Comparison of ENCODE assay signal across 8 cellular contexts in genomic region chr13:108915634-108916497, GRCh38.
A peak's percentile ranks its signal among the peaks of the same experiment; 100 is the strongest.
DNase-seq lines count a peak whose midpoint lies in the region; ATAC-seq, FAIRE-seq and TF ChIP-seq lines count a peak whose summit lies in the region.

No MANE protein-coding gene starts in this region.

- H4K20me1 ChIP-seq in H1 (replicated peaks in 1 of 2; ENCODE audit: control insufficient read depth in 1 of 2, insufficient read depth in 2 of 2, low read length in 2 of 2), result no peaks in the 10 kb centered on the region

- no peak overlapping the region for H2BK20ac ChIP-seq in H1 (ENCODE audit: low read length)

- DNase-seq in NCI-H2029 (lab: John Stamatoyannopoulos, UW), result peak; percentile 92
- DNase-seq in activated CD4-positive, alpha-beta T cell treated with anti-CD3 and anti-CD28 coated beads, Interleukin-2, amount 50 U/mL, for 48 hours, result peak; percentile 85 to 89
- peak in 1 of 2 experiments; percentile 25 for DNase-seq in H1 (ENCODE audit: low read depth in 1 of 2, low spot score in 2 of 2)
- DNase-seq in mesothelial cell of epicardium (ENCODE audit: low spot score in 2 of 2, unreplicated experiment in 2 of 2), result peak in 1 of 2 experiments; percentile 52
- DNase-seq in stimulated activated CD8-positive, alpha-beta memory T cell treated with anti-CD3 and anti-CD28 coated beads, Interleukin-2, amount 100 ng/mL, for 48 hours (ENCODE audit: low read depth in 2 of 2), result peak; percentile 53 to 75
- DNase-seq in NCI-H1105 (lab: John Stamatoyannopoulos, UW), result no peak

- 0 out of 2 replicates have a peak overlapping the region, but pooled peaks have one; percentile 55 for H2AFZ ChIP-seq in H1 (ENCODE audit: low read length)

- no peak for TF ChIP-seq EP300 in H1 (IDR thresholded peaks at IDR 0.05; ENCODE audit: borderline replicate concordance in 1 of 2, low read depth in 2 of 2, low read length in 2 of 2)

- no peak overlapping the region for H3K18ac ChIP-seq in H1 (ENCODE audit: extremely low read depth, low read length)

- no peak overlapping the region for H2BK5ac ChIP-seq in H1 (ENCODE audit: low read depth, low read length)

- H3K23me2 ChIP-seq in H1 (ENCODE audit: low read depth, low read length), result no peaks in the 10 kb centered on the region

- no peak overlapping the region for H3K14ac ChIP-seq in H1 (ENCODE audit: insufficient read length)

- H3K4ac ChIP-seq in H1 (replicated peaks; ENCODE audit: insufficient read length, low read depth, low read length), result no peak overlapping the region

- no peak for TF ChIP-seq CTCF in H1 (IDR thresholded peaks at IDR 0.05; ENCODE audit: control extremely low read depth in 1 of 3, insufficient read depth in 1 of 3, low read depth in 1 of 3, low read length in 3 of 3)
- TF ChIP-seq CTCF in mesothelial cell of epicardium (IDR thresholded peaks at IDR 0.05; ENCODE audit: unreplicated experiment), result no peak

- H3K56ac ChIP-seq in H1 (replicated peaks; ENCODE audit: insufficient read length, low read depth, low read length), result no peak overlapping the region

- peaks cover 46% of the 10 kb centered on the region for H3K4me1 Mint-ChIP-seq in mesothelial cell of epicardium

- H2BK120ac ChIP-seq in H1 (replicated peaks; ENCODE audit: low read depth, low read length), result no peak overlapping the region

- no peak overlapping the region for H3K4me2 ChIP-seq in H1 (ENCODE audit: insufficient read depth in 1 of 2, low read depth in 2 of 2, low read length in 2 of 2)

- no peaks in the 10 kb centered on the region for H3K27me3 Mint-ChIP-seq in mesothelial cell of epicardium (ENCODE audit: low read depth)

- TF ChIP-seq POLR2A in H1 (IDR thresholded peaks at IDR 0.05; ENCODE audit: control extremely low read depth in 1 of 2, low read depth in 2 of 2, low read length in 2 of 2), result no peak

- no peak overlapping the region for H2BK12ac ChIP-seq in H1 (ENCODE audit: low read depth, low read length)

- POLR2A ChIA-PET in H1 (lab: Charles Lee; ENCODE audit: partially characterized antibody), result no interaction called here

- H3K23ac ChIP-seq in H1 (ENCODE audit: insufficient read length), result no peak overlapping the region

- H3K9me3 Mint-ChIP-seq in mesothelial cell of epicardium, result no peaks in the 10 kb centered on the region

- no peak overlapping the region for H4K8ac ChIP-seq in H1 (ENCODE audit: extremely low read depth, insufficient read depth, low read length)

- H4K91ac ChIP-seq in H1 (replicated peaks; ENCODE audit: insufficient read length, low read length), result no peak overlapping the region

- H3K9ac ChIP-seq in H1 (replicated peaks in 1 of 4; ENCODE audit: extremely low read depth in 1 of 4, low read depth in 3 of 4, low read length in 3 of 4), result no peak overlapping the region

- CTCF ChIA-PET in H1 (lab: Charles Lee; ENCODE audit: partially characterized antibody), result interaction anchor here (0.5 to 2.9 kb wide), 16 partner anchors 8 to 1017 kb away, joined by 3 to 19 read pairs (median 4); no protein-coding TSS in a partner anchor

- 87% methylated on average over 9 of the region's 9 CpGs; no CpG with 5 or more reads in 1 of the 2 experiments for WGBS in H1 (ENCODE audit: extremely low coverage in 1 of 2, insufficient coverage in 1 of 2, insufficient read length in 1 of 2, insufficient replicate concordance in 2 of 2, low coverage in 1 of 2, low lambda C conversion rate in 2 of 2, missing lambda C conversion rate in 1 of 2), 2 experiments

- peaks cover 0 to 2% (median 0%) of the 10 kb centered on the region in 4 experiments; a peak in 1 of 7 replicates for H3K4me1 ChIP-seq in H1 (replicated peaks in 1 of 4; ENCODE audit: control insufficient read depth in 3 of 4, insufficient read depth in 4 of 4, low read length in 3 of 4)

- no peaks in the 10 kb centered on the region for H3K36me3 ChIP-seq in H1 (ENCODE audit: control insufficient read depth in 2 of 4, insufficient read depth in 4 of 4, low read length in 3 of 4)

- H3K4me3 Mint-ChIP-seq in mesothelial cell of epicardium, result peak overlapping the region; percentile 39

- no peak overlapping the region for H2AK5ac ChIP-seq in H1 (ENCODE audit: low read depth, low read length)

- H3K36me3 Mint-ChIP-seq in mesothelial cell of epicardium, result no peaks in the 10 kb centered on the region

- no peak overlapping the region for H4K5ac ChIP-seq in H1 (ENCODE audit: insufficient read length, low read depth, low read length)

- H3K27ac Mint-ChIP-seq in mesothelial cell of epicardium, result peak overlapping the region; percentile 97

- FAIRE-seq in H1 (lab: Jason Lieb, UNC), result no peak

- H3K9me3 ChIP-seq in H1 (ENCODE audit: insufficient read depth in 2 of 2, low read depth in 1 of 2, low read length in 1 of 2), result no peaks in the 10 kb centered on the region

- no peaks in the 10 kb centered on the region for H3K79me1 ChIP-seq in H1 (ENCODE audit: low read depth, low read length)

- 0 out of 2 replicates have a peak overlapping the region, but pooled peaks have one; percentile 29 for H3K27ac ChIP-seq in H1 (ENCODE audit: low read depth, low read length)

- H3K79me2 ChIP-seq in H1 (ENCODE audit: control insufficient read depth in 1 of 2, insufficient read depth in 2 of 2, low read length in 2 of 2), result no peaks in the 10 kb centered on the region

- no peak for TF ChIP-seq RAD21 in H1 (IDR thresholded peaks at IDR 0.05 in 1 of 2, conservative IDR thresholded peaks at IDR 0.05 in 1 of 2; ENCODE audit: low read depth in 2 of 2, low read length in 2 of 2)

- H3K27me3 ChIP-seq in H1 (replicated peaks in 1 of 4; ENCODE audit: control insufficient read depth in 3 of 4, extremely low read depth in 1 of 4, insufficient read depth in 3 of 4, low read length in 3 of 4), result no peaks in the 10 kb centered on the region

- H3K4me3 ChIP-seq in H1 (ENCODE audit: extremely low read depth in 1 of 4, insufficient read depth in 2 of 4, low read depth in 3 of 4, low read length in 4 of 4), result no peak overlapping the region

- ATAC-seq in GM18498 (IDR thresholded peaks at IDR 0.05; ENCODE audit: unreplicated experiment), result peak; percentile 95
- ATAC-seq in HG02571 (IDR thresholded peaks at IDR 0.05; ENCODE audit: unreplicated experiment), result peak; percentile 97

- H2BK15ac ChIP-seq in H1 (ENCODE audit: low read length), result no peak overlapping the region

TF ChIP-seq in H1, 55 proteins besides CTCF, POLR2A, EP300 and RAD21 (continues in another document):
- TF ChIP-seq KDM4A (IDR thresholded peaks at IDR 0.05; ENCODE audit: low read depth, low read length, severe bottlenecking), result no peak
- TF ChIP-seq HDAC6 (IDR thresholded peaks at IDR 0.05; ENCODE audit: low read depth, low read length), result no peak
- TF ChIP-seq SAP30 (IDR thresholded peaks at IDR 0.05; ENCODE audit: insufficient read depth, insufficient replicate concordance, low read length), result no peak
- TF ChIP-seq JUN (IDR thresholded peaks at IDR 0.05; ENCODE audit: low read depth, low read length), result 0 out of 2 replicates have a peak, but pooled peaks have one; percentile 55
- TF ChIP-seq SRF (IDR thresholded peaks at IDR 0.05; ENCODE audit: low read depth, low read length), result no peak
- TF ChIP-seq GTF2F1 (IDR thresholded peaks at IDR 0.05; ENCODE audit: borderline replicate concordance, low read depth, low read length), result no peak
- peak; percentile 88; the same call in 1 of the 2 replicates for TF ChIP-seq MAFK (IDR thresholded peaks at IDR 0.05; ENCODE audit: low read depth, low read length)
- TF ChIP-seq SP1 (IDR thresholded peaks at IDR 0.05; ENCODE audit: low read depth, low read length), result no peak
- no peak for TF ChIP-seq CEBPB (IDR thresholded peaks at IDR 0.05; ENCODE audit: low read depth, low read length)
- TF ChIP-seq ATF3 (IDR thresholded peaks at IDR 0.05; ENCODE audit: insufficient read depth, low read depth, low read length), result peak; percentile 58; the same call in 1 of the 2 replicates
- TF ChIP-seq TCF12 (IDR thresholded peaks at IDR 0.05; ENCODE audit: low read depth, low read length), result no peak
- TF ChIP-seq POU5F1 (IDR thresholded peaks at IDR 0.05; ENCODE audit: low read depth, low read length), result no peak
- no peak for TF ChIP-seq BCL11A (IDR thresholded peaks at IDR 0.05; ENCODE audit: low read depth in 2 of 2, low read length in 2 of 2)
- TF ChIP-seq CHD2 (IDR thresholded peaks at IDR 0.05; ENCODE audit: low read length), result no peak
- peak; percentile 73 for TF ChIP-seq MAX (IDR thresholded peaks at IDR 0.05)
- no peak for TF ChIP-seq SIRT6 (IDR thresholded peaks at IDR 0.05; ENCODE audit: low read length)
- TF ChIP-seq SIX5 (IDR thresholded peaks at IDR 0.05; ENCODE audit: low read depth, low read length), result no peak
- TF ChIP-seq NANOG (IDR thresholded peaks at IDR 0.05; ENCODE audit: insufficient read depth, low read depth, low read length, poor library complexity, severe bottlenecking), result no peak
- TF ChIP-seq EZH2 (IDR thresholded peaks at IDR 0.05; ENCODE audit: low read depth, low read length, severe bottlenecking), result no peak
- TF ChIP-seq, protein P1, sequence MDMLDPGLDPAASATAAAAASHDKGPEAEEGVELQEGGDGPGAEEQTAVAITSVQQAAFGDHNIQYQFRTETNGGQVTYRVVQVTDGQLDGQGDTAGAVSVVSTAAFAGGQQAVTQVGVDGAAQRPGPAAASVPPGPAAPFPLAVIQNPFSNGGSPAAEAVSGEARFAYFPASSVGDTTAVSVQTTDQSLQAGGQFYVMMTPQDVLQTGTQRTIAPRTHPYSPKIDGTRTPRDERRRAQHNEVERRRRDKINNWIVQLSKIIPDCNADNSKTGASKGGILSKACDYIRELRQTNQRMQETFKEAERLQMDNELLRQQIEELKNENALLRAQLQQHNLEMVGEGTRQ (IDR thresholded peaks at IDR 0.05; ENCODE audit: low read length), result no peak; the same call in 1 of the 2 replicates
- no peak for TF ChIP-seq TBP (IDR thresholded peaks at IDR 0.05; ENCODE audit: low read depth, low read length)
- TF ChIP-seq NRF1 (IDR thresholded peaks at IDR 0.05; ENCODE audit: low read depth, low read length), result no peak
- TF ChIP-seq, protein P2, sequence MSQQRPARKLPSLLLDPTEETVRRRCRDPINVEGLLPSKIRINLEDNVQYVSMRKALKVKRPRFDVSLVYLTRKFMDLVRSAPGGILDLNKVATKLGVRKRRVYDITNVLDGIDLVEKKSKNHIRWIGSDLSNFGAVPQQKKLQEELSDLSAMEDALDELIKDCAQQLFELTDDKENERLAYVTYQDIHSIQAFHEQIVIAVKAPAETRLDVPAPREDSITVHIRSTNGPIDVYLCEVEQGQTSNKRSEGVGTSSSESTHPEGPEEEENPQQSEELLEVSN (IDR thresholded peaks at IDR 0.05), result peak; percentile 23; the same call in 1 of the 2 replicates
- no peak for TF ChIP-seq CBX5 (IDR thresholded peaks at IDR 0.05; ENCODE audit: low read depth, low read length)
